12 cellular contexts compared by ENCODE assay signal in genomic region chr10:34960983-34961382, GRCh38.
DNase-seq lines count a peak whose midpoint lies in the region; ATAC-seq, FAIRE-seq and TF ChIP-seq lines count a peak whose summit lies in the region.
"Had no signal": no experiment of that assay in that cellular context is flagged by ENCODE, and none has a peak within 500 bp of the region (broad histone marks: within the 10 kb centered on the region; RNA-seq: fewer than 3 reads in every experiment).

No MANE protein-coding gene starts in this region.

- CTCF ChIA-PET in Panc1 (lab: Charles Lee), result interaction anchor here (0.6 to 0.7 kb wide), 2 partner anchors 236 to 237 kb away, joined by 3 to 5 read pairs; no protein-coding TSS in a partner anchor

- POLR2A ChIA-PET in Panc1 (lab: Charles Lee), result no interaction called here

- H3K4me1 ChIP-seq in Panc1 (ENCODE audit: control insufficient read depth, insufficient read depth, low read length) (no peaks in the 10 kb centered on the region), mucosa of descending colon (ENCODE audit: low read depth) (no peaks in the 10 kb centered on the region)
- H3K4me1 ChIP-seq: esophagus muscularis mucosa had no signal

- H3K36me3 ChIP-seq in Panc1 (ENCODE audit: control insufficient read depth, insufficient read depth, low read length) (no peaks in the 10 kb centered on the region), mucosa of descending colon (ENCODE audit: low read depth) (no peaks in the 10 kb centered on the region)
- H3K36me3 ChIP-seq: esophagus muscularis mucosa had no signal

- in situ Hi-C loops in Panc1 (cut with HindIII; ENCODE audit: low pct_unique_long_range_greater_than_20kb, low sequenced_read_pairs), result no loop called here

- TF ChIP-seq CTCF in Panc1 (IDR thresholded peaks at IDR 0.05) (peak; percentile 65; the same call in 1 of the 2 replicates), mucosa of descending colon (IDR thresholded peaks at IDR 0.05) (no peak)

- no peaks in the 10 kb centered on the region for H3K9me3 ChIP-seq in Panc1 (ENCODE audit: control insufficient read depth, insufficient read depth, low read depth, low read length)
- H3K9me3 ChIP-seq in mucosa of descending colon, result no peaks in the 10 kb centered on the region
- H3K9me3 ChIP-seq: esophagus muscularis mucosa had no signal

- peak; percentile 43 for DNase-seq in ELR (ENCODE audit: low read depth)
- no peak for DNase-seq in Panc1 (ENCODE audit: low read depth, low spot score)
- DNase-seq in fibroblast of peridontal ligament (ENCODE audit: extremely low read depth), result peak; percentile 47
- DNase-seq in mucosa of descending colon, result no peak
- no peak for DNase-seq in GM19239 (ENCODE audit: insufficient read length, low spot score)
- DNase-seq in UCSD-AML1 (lab: John Stamatoyannopoulos, UW; ENCODE audit: unreplicated experiment), result no peak
- DNase-seq in HK-2 (ENCODE audit: unreplicated experiment), result no peak
- DNase-seq in midbrain (lab: John Stamatoyannopoulos, UW), result no peak
- DNase-seq: activated CD4-positive, alpha-beta T cell treated with anti-CD3 and anti-CD28 coated beads, Interleukin-2, amount 10 ng/mL, durations not matched to agents 7 days and 5 days; naive B cell had no signal

- no peaks in the 10 kb centered on the region for H3K27me3 ChIP-seq in Panc1 (ENCODE audit: control insufficient read depth, insufficient read depth, low read length)
- H3K27me3 ChIP-seq: esophagus muscularis mucosa had no signal

- H3K4me3 ChIP-seq in Panc1 (ENCODE audit: low read depth in 2 of 2, low read length in 2 of 2), result no peak overlapping the region
- no peak overlapping the region for H3K4me3 ChIP-seq in mucosa of descending colon
- H3K4me3 ChIP-seq: esophagus muscularis mucosa had no signal

- peak; percentile 83 for ATAC-seq in Panc1
- ATAC-seq in mucosa of descending colon, result peak; percentile 52
- ATAC-seq: activated naive CD4-positive, alpha-beta T cell treated with anti-CD3 and anti-CD28 coated beads, Interleukin-2, amount 50 U/mL, for 72 hours had no signal

- no peak for FAIRE-seq in GM19239 (lab: Jason Lieb, UNC)

- intact Hi-C loops in Panc1 (cut with micrococcal nuclease; ENCODE audit: unreplicated experiment), result no loop called here
- intact Hi-C loops in mucosa of descending colon (cut with DNase I, micrococcal nuclease), result no loop called here

- no peak overlapping the region for H3K27ac ChIP-seq in Panc1 (ENCODE audit: low read length)
- H3K27ac ChIP-seq: esophagus muscularis mucosa had no signal

- no TSS peak for BruUV-seq in Panc1 (replicated peaks; lab: Mats Ljungman, UMichigan)

Comparison
In these comparisons a context has a peak if more than half of its experiments do, and no peak if none do; other contexts are left out.
1. DNase-seq: peak in ELR (single experiment) and fibroblast of peridontal ligament (single experiment); none in Panc1 (single experiment), mucosa of descending colon (0 of 3), GM19239 (single experiment), UCSD-AML1 (single experiment), HK-2 (single experiment) and midbrain (single experiment).